22 cellular contexts compared by ENCODE assay signal in genomic region chr2:133959066-133959465, GRCh38.
"Had no signal": no experiment of that assay in that cellular context is flagged by ENCODE, and none has a peak within 500 bp of the region (broad histone marks: within the 10 kb centered on the region; RNA-seq: fewer than 3 reads in every experiment).

No MANE protein-coding gene starts in this region.

- DNase-seq: activated CD4-positive, alpha-beta T cell treated with anti-CD3 and anti-CD28 coated beads for 4 hours; activated CD4-positive, alpha-beta T cell treated with anti-CD3 and anti-CD28 coated beads, Interleukin-2, amount 50 U/mL, for 48 hours; activated CD4-positive, CD25-positive, alpha-beta regulatory T cell; activated naive CD4-positive, alpha-beta T cell treated with Interleukin-2 at 50 U/mL for 16 hours; activated naive CD8-positive, alpha-beta T cell treated with anti-CD3 and anti-CD28 coated beads for 36 hours; activated T-cell treated with anti-CD3 and anti-CD28 coated beads, Interleukin-2, amount 50 U/mL, for 48 hours; colonic mucosa; dorsolateral prefrontal cortex; foreskin keratinocyte; immature natural killer cell; kidney glomerular epithelial cell; left lung; naive thymus-derived CD4-positive, alpha-beta T cell; occipital lobe; stimulated activated CD4-positive, alpha-beta T cell treated with anti-CD3 and anti-CD28 coated beads, Interleukin-2, amount 100 ng/mL, for 48 hours; stimulated activated CD8-positive, alpha-beta memory T cell treated with anti-CD3 and anti-CD28 coated beads, Interleukin-4, amount 100 ng/mL, for 48 hours; stimulated activated naive B cell treated with anti-CD40 and anti-IgM and Interleukin-4, amounts not matched to agents 10 μg/mL and 1 μg/mL and 100 μg/mL, for 72 hours; upper lobe of left lung had no signal

- H3K36me3 ChIP-seq: colonic mucosa, left lung, upper lobe of left lung had no signal

- ATAC-seq: foreskin keratinocyte; left lung; naive thymus-derived CD4-positive, alpha-beta T cell; stimulated activated naive B cell treated with anti-CD40 and anti-IgM and Interleukin-4, amounts not matched to agents 10 μg/mL and 1 μg/mL and 100 μg/mL, for 72 hours had no signal

- H3K27me3 ChIP-seq: colonic mucosa, left lung, upper lobe of left lung had no signal

- H3K4me1 ChIP-seq: colonic mucosa, foreskin keratinocyte, left lung, upper lobe of left lung had no signal

- H3K9me3 ChIP-seq: colonic mucosa, left lung, upper lobe of left lung had no signal

- H3K4me3 ChIP-seq: colonic mucosa, dorsolateral prefrontal cortex, left lung, lung, upper lobe of left lung had no signal

- FAIRE-seq: astrocyte, TTC549 had no signal

- H3K27ac ChIP-seq: colonic mucosa, dorsolateral prefrontal cortex, epithelial cell of prostate, foreskin keratinocyte, left lung, upper lobe of left lung had no signal
